Comparison of ENCODE assay signal across 1 cellular context in genomic region chrX:103404225-103405008, GRCh38.
TF ChIP-seq lines count a peak whose summit lies in the region.

No MANE protein-coding gene starts in this region.

TF ChIP-seq in IMR-90, 13 proteins besides CTCF, POLR2A, EP300 and RAD21 (continued from another document):
- peak; percentile 48; the same call in 1 of the 2 replicates for TF ChIP-seq MXI1 (IDR thresholded peaks at IDR 0.05; ENCODE audit: borderline replicate concordance, low read depth, low read length)
